22 cellular contexts compared by ENCODE assay signal in the genomic region with DNA sequence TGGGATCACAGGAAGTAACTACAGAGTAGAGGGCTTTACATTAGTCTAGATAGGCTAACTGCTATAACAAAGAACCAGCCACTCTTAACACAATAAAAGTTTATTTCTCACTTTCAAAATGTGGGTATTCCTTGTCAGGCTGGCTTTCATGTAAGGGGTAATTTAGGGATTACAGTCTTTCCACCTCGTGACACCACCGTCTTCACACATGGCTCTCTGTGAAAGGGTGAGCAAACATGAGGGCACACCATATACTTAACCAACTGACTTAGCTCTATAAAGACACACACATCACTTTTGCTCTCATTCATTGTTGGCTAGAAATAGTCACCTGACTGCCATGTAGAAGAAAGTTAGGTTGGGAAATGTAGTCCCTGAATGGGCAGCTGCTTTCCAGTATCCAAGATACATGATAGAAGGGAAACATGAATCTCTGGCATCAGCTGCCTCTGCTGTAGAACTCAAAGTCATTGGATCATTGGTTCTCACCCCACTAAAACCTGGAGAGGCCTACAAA.
"Had no signal": no experiment of that assay in that cellular context is flagged by ENCODE, and none has a peak within 500 bp of the region (broad histone marks: within the 10 kb centered on the region; RNA-seq: fewer than 3 reads in every experiment).

No MANE protein-coding gene starts in this region.

- H3K27ac ChIP-seq: breast epithelium, foreskin keratinocyte, heart left ventricle, ovary, prostate gland, sigmoid colon, thyroid gland, upper lobe of left lung had no signal

- H3K4me1 ChIP-seq: breast epithelium, foreskin keratinocyte, heart left ventricle, prostate gland, sigmoid colon, thyroid gland, upper lobe of left lung had no signal

- ATAC-seq: activated naive CD4-positive, alpha-beta T cell treated with anti-CD3 and anti-CD28 coated beads, Interleukin-2, amount 50 U/mL, for 72 hours; activated T-cell treated with anti-CD3 and anti-CD28 coated beads, Interleukin-2, amount 50 U/mL, for 72 hours; esophagus mucosa; foreskin keratinocyte; heart left ventricle; naive thymus-derived CD4-positive, alpha-beta T cell; stimulated activated effector memory CD8-positive, alpha-beta T cell treated with anti-CD3 and anti-CD28 coated beads, Interleukin-12 subunit alpha, Interleukin-12 subunit beta, amount 100 ng/mL, for 72 hours had no signal

- H3K36me3 ChIP-seq: breast epithelium, heart left ventricle, ovary, prostate gland, sigmoid colon, thyroid gland, upper lobe of left lung had no signal

- H3K9me3 ChIP-seq: breast epithelium, heart left ventricle, ovary, prostate gland, sigmoid colon, thyroid gland, upper lobe of left lung had no signal

- H3K27me3 ChIP-seq: breast epithelium, ovary, sigmoid colon, thyroid gland, upper lobe of left lung had no signal

- H3K4me3 ChIP-seq: breast epithelium, heart left ventricle, ovary, prostate gland, sigmoid colon, thyroid gland, upper lobe of left lung had no signal

- DNase-seq: activated CD4-positive, alpha-beta T cell treated with anti-CD3 and anti-CD28 coated beads for 4 hours; activated CD4-positive, alpha-beta T cell treated with anti-CD3 and anti-CD28 coated beads, Interleukin-2, amount 50 U/mL, for 4 hours; activated naive CD4-positive, alpha-beta T cell; activated T-cell treated with anti-CD3 and anti-CD28 coated beads for 4 hours; activated T-cell treated with anti-CD3 and anti-CD28 coated beads, Interleukin-2, amount 50 U/mL, for 72 hours; central memory CD4-positive, alpha-beta T cell; foreskin keratinocyte; heart left ventricle; hypothalamus; naive thymus-derived CD4-positive, alpha-beta T cell; ovary; retina; sigmoid colon; small intestine; stimulated activated CD4-positive, alpha-beta T cell treated with anti-CD3 and anti-CD28 coated beads, Interleukin-4, amount 100 ng/mL, for 24 hours; thyroid gland; upper lobe of left lung had no signal
